ENCODE assay signal across 8 cellular contexts in genomic region chr5:59724482-59725392, GRCh38.
DNase-seq lines count a peak whose midpoint lies in the region; ATAC-seq and TF ChIP-seq lines count a peak whose summit lies in the region.

No MANE protein-coding gene starts in this region.

- H3K27me3 ChIP-seq in RWPE2 (ENCODE audit: insufficient read depth, poor library complexity, severe bottlenecking): no peaks in the 10 kb centered on the region

- H3K36me3 ChIP-seq in RWPE2 (ENCODE audit: low read depth): no peaks in the 10 kb centered on the region

- peak; percentile 86 for TF ChIP-seq CTCF in RWPE2 (IDR thresholded peaks at IDR 0.05; ENCODE audit: poor library complexity, severe bottlenecking)

- ATAC-seq in GM18502 (IDR thresholded peaks at IDR 0.05; ENCODE audit: poor library complexity, unreplicated experiment): peak; percentile 84
- peak; percentile 55 for ATAC-seq in HG03378 (IDR thresholded peaks at IDR 0.05; ENCODE audit: unreplicated experiment)
- peak; percentile 33; the same call in 1 of the 3 replicates for ATAC-seq in RWPE2 (ENCODE audit: low read depth)
- ATAC-seq in HG03025 (IDR thresholded peaks at IDR 0.05; ENCODE audit: low FRiP score, unreplicated experiment): no peak
- ATAC-seq in activated CD4-positive, CD25-positive, alpha-beta regulatory T cell treated with anti-CD3 and anti-CD28 coated beads, Interleukin-2, amount 50 U/mL, for 24 hours: no peak

- H3K9me3 ChIP-seq in RWPE2 (ENCODE audit: severe bottlenecking): no peaks in the 10 kb centered on the region

- H3K4me3 ChIP-seq in RWPE2 (ENCODE audit: severe bottlenecking): no peak overlapping the region

- peak overlapping the region; percentile 63 for H3K27ac ChIP-seq in RWPE2 (ENCODE audit: poor library complexity, severe bottlenecking)

- H3K4me1 ChIP-seq in RWPE2 (ENCODE audit: insufficient read depth, poor library complexity, severe bottlenecking): peaks cover 39% of the 10 kb centered on the region

- peak; percentile 52 for DNase-seq in COR-L47 (lab: John Stamatoyannopoulos, UW)
- no peak for DNase-seq in RWPE2 (ENCODE audit: low spot score)
- peak; percentile 29 for DNase-seq in fibroblast of gingiva (ENCODE audit: low read depth)
- DNase-seq in renal cortical epithelial cell (ENCODE audit: low read depth): peak; percentile 47

Comparison
In these comparisons a context has a peak if more than half of its experiments do, and no peak if none do; other contexts are left out.
1. ATAC-seq: peak in GM18502 (single experiment), HG03378 (single experiment) and RWPE2 (single experiment); none in HG03025 (single experiment) and activated CD4-positive, CD25-positive, alpha-beta regulatory T cell treated with anti-CD3 and anti-CD28 coated beads, Interleukin-2, amount 50 U/mL, for 24 hours (0 of 2).